ENCODE assay signal across 22 cellular contexts in the genomic region with DNA sequence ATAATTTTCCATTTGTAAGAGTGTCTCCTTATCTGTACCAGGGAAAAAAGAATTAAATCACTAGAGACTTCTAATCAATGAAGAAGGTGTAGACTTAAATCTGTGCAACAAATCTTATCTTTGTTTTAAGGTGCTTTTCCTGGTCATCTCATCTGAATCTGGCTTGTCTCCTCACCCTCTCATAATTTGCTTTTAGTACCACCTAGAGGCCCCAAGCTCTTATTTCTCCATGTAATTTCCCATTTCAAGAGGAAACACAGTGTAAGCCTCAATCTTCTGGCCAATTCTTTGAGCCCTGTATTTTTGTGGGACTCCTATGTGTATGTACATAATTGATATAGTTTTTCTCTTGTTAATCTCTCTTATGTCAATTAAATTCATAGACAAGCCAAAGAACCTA.
DNase-seq lines count a peak whose midpoint lies in the region; TF ChIP-seq lines count a peak whose summit lies in the region.
"Had no signal": no experiment of that assay in that cellular context is flagged by ENCODE, and none has a peak within 500 bp of the region (broad histone marks: within the 10 kb centered on the region; RNA-seq: fewer than 3 reads in every experiment).

No MANE protein-coding gene starts in this region.

- no peak overlapping the region for H3K4me3 Mint-ChIP-seq in H9
- no peak overlapping the region for H3K4me3 Mint-ChIP-seq in endothelial cell (ENCODE audit: unreplicated experiment)
- H3K4me3 Mint-ChIP-seq: activated CD8-positive, alpha-beta memory T cell treated with anti-CD3 and anti-CD28 coated beads, Interleukin-2, amount 10 ng/mL, durations not matched to agents 7 days and 5 days; central memory CD8-positive, alpha-beta T cell had no signal

- H3K79me1 ChIP-seq in H9 (ENCODE audit: insufficient read depth, low read depth, low read length, poor library complexity, severe bottlenecking): no peaks in the 10 kb centered on the region
- no peaks in the 10 kb centered on the region for H3K79me1 ChIP-seq in trophoblast cell (ENCODE audit: low read length)

- DNase-seq in BE2C: no peak
- no peak for DNase-seq in H9
- DNase-seq in NOMO-1 treated with dmso at 0.1 percent for 144 hours (lab: John Stamatoyannopoulos, UW; ENCODE audit: unreplicated experiment): peak; percentile 39
- DNase-seq in epithelial cell of proximal tubule (ENCODE audit: low read depth): no peak
- no peak for DNase-seq in Ammon's horn (ENCODE audit: low spot score)
- DNase-seq in NCI-H345 treated with DMSO at 0.1 percent for 48 hours (lab: John Stamatoyannopoulos, UW; ENCODE audit: unreplicated experiment): no peak
- DNase-seq in endothelial cell (ENCODE audit: low spot score): no peak
- DNase-seq in trophoblast cell: no peak
- DNase-seq: activated CD4-positive, CD25-positive, alpha-beta regulatory T cell treated with anti-CD3 and anti-CD28 coated beads, Interleukin-2, amount 50 U/mL, for 72 hours; activated CD8-positive, alpha-beta memory T cell treated with anti-CD3 and anti-CD28 coated beads, Interleukin-2, amount 10 ng/mL, durations not matched to agents 7 days and 5 days; activated effector memory CD4-positive, alpha-beta T cell treated with Interleukin-2 at 50 U/mL for 16 hours; amygdala; DMS79 treated with DMSO at 0.1 percent for 48 hours; effector CD8-positive, alpha-beta T cell; hippocampal formation; IMR-90; kidney glomerular epithelial cell; mucosa of descending colon; NCI-H524 treated with DMSO at 0.1 percent for 48 hours; stimulated activated CD4-positive, alpha-beta T cell treated with anti-CD3 and anti-CD28 coated beads, Interleukin-4, amount 100 ng/mL, for 24 hours; stimulated activated CD8-positive, alpha-beta memory T cell treated with anti-CD3 and anti-CD28 coated beads, Interleukin-4, amount 100 ng/mL, for 48 hours had no signal

- H4K8ac ChIP-seq in H9 (replicated peaks; ENCODE audit: insufficient read length, low read depth, low read length) (no peak overlapping the region), trophoblast cell (ENCODE audit: low read depth, low read length) (no peak overlapping the region)

- H3T11ph ChIP-seq in H9 (ENCODE audit: low read length): no peak overlapping the region

- H2BK120ac ChIP-seq in H9 (ENCODE audit: low read depth, low read length, poor library complexity, severe bottlenecking) (no peak overlapping the region), trophoblast cell (ENCODE audit: insufficient read depth, low read length, poor library complexity) (no peak overlapping the region)

- no peaks in the 10 kb centered on the region for H3K23me2 ChIP-seq in H9 (ENCODE audit: insufficient read length, low read depth, low read length, poor library complexity, severe bottlenecking)

- H3K27me3 Mint-ChIP-seq in H9 (ENCODE audit: low read depth) (no peaks in the 10 kb centered on the region), endothelial cell (ENCODE audit: unreplicated experiment) (peaks cover 2% of the 10 kb centered on the region)
- H3K27me3 Mint-ChIP-seq: activated CD8-positive, alpha-beta memory T cell treated with anti-CD3 and anti-CD28 coated beads, Interleukin-2, amount 10 ng/mL, durations not matched to agents 7 days and 5 days; central memory CD8-positive, alpha-beta T cell had no signal

- H4K12ac ChIP-seq in trophoblast cell (ENCODE audit: low read depth, low read length): no peak overlapping the region

- H3K4ac ChIP-seq in H9 (ENCODE audit: low read depth, low read length) (no peak overlapping the region), trophoblast cell (ENCODE audit: low read depth, low read length) (no peak overlapping the region)

- H2BK12ac ChIP-seq in H9 (ENCODE audit: insufficient read length, low read depth, low read length) (no peak overlapping the region), trophoblast cell (ENCODE audit: low read length) (no peak overlapping the region)

- no peak overlapping the region for H2AFZ ChIP-seq in H9 (ENCODE audit: low read length)
- H2AFZ ChIP-seq in trophoblast cell (ENCODE audit: insufficient read depth, low read length, poor library complexity): no peak overlapping the region

- H3K4me1 Mint-ChIP-seq in H9 (peaks cover 8 to 9% of the 10 kb centered on the region in 2 experiments), endothelial cell (ENCODE audit: unreplicated experiment) (no peaks in the 10 kb centered on the region)
- H3K4me1 Mint-ChIP-seq: activated CD8-positive, alpha-beta memory T cell treated with anti-CD3 and anti-CD28 coated beads, Interleukin-2, amount 10 ng/mL, durations not matched to agents 7 days and 5 days; central memory CD8-positive, alpha-beta T cell had no signal

- H3K9me3 ChIP-seq in BE2C: no peaks in the 10 kb centered on the region
- H3K9me3 ChIP-seq in H9 (ENCODE audit: control insufficient read depth, low read depth, low read length): no peaks in the 10 kb centered on the region
- no peaks in the 10 kb centered on the region for H3K9me3 ChIP-seq in trophoblast cell (ENCODE audit: insufficient read depth, low read depth, low read length)
- H3K9me3 ChIP-seq: mucosa of descending colon had no signal

- no peak overlapping the region for H3K56ac ChIP-seq in H9 (ENCODE audit: insufficient read length, low read depth, low read length)

- H2BK5ac ChIP-seq in H9 (ENCODE audit: insufficient read length, low read length): no peak overlapping the region
- no peak overlapping the region for H2BK5ac ChIP-seq in trophoblast cell (ENCODE audit: low read depth, low read length, poor library complexity)

- H3K27ac ChIP-seq in H9 (ENCODE audit: insufficient read length, low read depth, low read length): no peak overlapping the region
- no peak overlapping the region for H3K27ac ChIP-seq in trophoblast cell (ENCODE audit: low read depth, low read length)

- H2AK5ac ChIP-seq in H9 (ENCODE audit: insufficient read length, low read length): no peak overlapping the region
- no peak overlapping the region for H2AK5ac ChIP-seq in trophoblast cell (ENCODE audit: low read length)

- no peak overlapping the region for H3K4me2 ChIP-seq in H9 (ENCODE audit: insufficient read depth, insufficient read length, low read length)
- no peak overlapping the region for H3K4me2 ChIP-seq in trophoblast cell (ENCODE audit: low read length)

- peaks cover 7% of the 10 kb centered on the region for H3K4me1 ChIP-seq in BE2C
- H3K4me1 ChIP-seq in H9 (ENCODE audit: insufficient read depth, low read length): no peaks in the 10 kb centered on the region; the same call in 1 of the 2 replicates
- no peaks in the 10 kb centered on the region for H3K4me1 ChIP-seq in trophoblast cell (ENCODE audit: control insufficient read depth in 1 of 2, insufficient read depth in 2 of 2, low read length in 2 of 2)

- no peak overlapping the region for H2BK20ac ChIP-seq in H9 (ENCODE audit: low read depth, low read length, poor library complexity, severe bottlenecking)

- H3K27ac Mint-ChIP-seq in H9: no peak overlapping the region
- H3K27ac Mint-ChIP-seq in endothelial cell (ENCODE audit: unreplicated experiment): no peak overlapping the region
- H3K27ac Mint-ChIP-seq: activated CD8-positive, alpha-beta memory T cell treated with anti-CD3 and anti-CD28 coated beads, Interleukin-2, amount 10 ng/mL, durations not matched to agents 7 days and 5 days had no signal

- H3K14ac ChIP-seq in H9 (ENCODE audit: insufficient read depth, low read length) (no peak overlapping the region), trophoblast cell (ENCODE audit: low read length) (no peak overlapping the region)

- H4K20me1 ChIP-seq in H9 (ENCODE audit: control insufficient read depth, insufficient read depth, insufficient read length): no peaks in the 10 kb centered on the region

- H3K9me3 Mint-ChIP-seq in H9 (peaks cover 0 to under 1% of the 10 kb centered on the region in 2 experiments; a peak in 2 of 5 replicates), endothelial cell (ENCODE audit: unreplicated experiment) (no peaks in the 10 kb centered on the region)

- no peak overlapping the region for H3K4me3 ChIP-seq in BE2C (ENCODE audit: low read depth, low read length)
- no peak overlapping the region for H3K4me3 ChIP-seq in epithelial cell of proximal tubule (ENCODE audit: low read depth, low read length)
- no peak overlapping the region for H3K4me3 ChIP-seq in trophoblast cell (ENCODE audit: low read depth, low read length)
- H3K4me3 ChIP-seq: mucosa of descending colon had no signal

- no peaks in the 10 kb centered on the region for H3K79me2 ChIP-seq in H9 (ENCODE audit: insufficient read depth, low read length)
- no peaks in the 10 kb centered on the region for H3K79me2 ChIP-seq in trophoblast cell (ENCODE audit: control insufficient read depth, insufficient read depth, low read length, poor library complexity)

- no peak overlapping the region for H3K18ac ChIP-seq in H9 (ENCODE audit: insufficient read length, low read depth, low read length)
- no peak overlapping the region for H3K18ac ChIP-seq in trophoblast cell (ENCODE audit: low read length)

- H4K91ac ChIP-seq in H9 (ENCODE audit: insufficient read length, low read depth, low read length): no peak overlapping the region
- no peak overlapping the region for H4K91ac ChIP-seq in trophoblast cell (ENCODE audit: low read depth, low read length)

- H3K9ac ChIP-seq in H9 (ENCODE audit: extremely low read depth, insufficient read length, low read length): no peak overlapping the region
- no peak overlapping the region for H3K9ac ChIP-seq in trophoblast cell (ENCODE audit: low read length)

- TF ChIP-seq CTCF in BE2C (IDR thresholded peaks at IDR 0.05; ENCODE audit: low read depth, low read length) (peak; percentile 39), H9 (conservative IDR thresholded peaks at IDR 0.05) (peak; percentile 50; the same call in 2 of the 3 replicates), epithelial cell of proximal tubule (conservative IDR thresholded peaks at IDR 0.05; ENCODE audit: low read depth, low read length) (peak; percentile 23), endothelial cell (IDR thresholded peaks at IDR 0.05; ENCODE audit: unreplicated experiment) (no peak)

- H4K5ac ChIP-seq in H9 (ENCODE audit: insufficient read length, low read depth, low read length): no peak overlapping the region

- H2BK15ac ChIP-seq in H9 (ENCODE audit: low read depth, low read length): no peak overlapping the region

- peaks cover 0 to 5% (median 0%) of the 10 kb centered on the region in 3 experiments; a peak in 3 of 7 replicates for H3K36me3 Mint-ChIP-seq in H9 (ENCODE audit: insufficient read depth in 1 of 3, low read depth in 3 of 3)
- H3K36me3 Mint-ChIP-seq in endothelial cell (ENCODE audit: low read depth, unreplicated experiment): no peaks in the 10 kb centered on the region
- H3K36me3 Mint-ChIP-seq: activated CD8-positive, alpha-beta memory T cell treated with anti-CD3 and anti-CD28 coated beads, Interleukin-2, amount 10 ng/mL, durations not matched to agents 7 days and 5 days had no signal

- H3K27me3 ChIP-seq in BE2C (no peaks in the 10 kb centered on the region), H9 (ENCODE audit: insufficient read depth, low read length) (no peaks in the 10 kb centered on the region), trophoblast cell (ENCODE audit: insufficient read depth, low read length) (no peaks in the 10 kb centered on the region)

- H3K23ac ChIP-seq in H9 (ENCODE audit: insufficient read length, low read depth, low read length) (no peak overlapping the region), trophoblast cell (ENCODE audit: low read length) (no peak overlapping the region)

- H3K36me3 ChIP-seq in BE2C (no peaks in the 10 kb centered on the region), trophoblast cell (ENCODE audit: control insufficient read depth in 1 of 2, insufficient read depth in 2 of 2, low read length in 2 of 2) (no peaks in the 10 kb centered on the region)
